In the genomic region with DNA sequence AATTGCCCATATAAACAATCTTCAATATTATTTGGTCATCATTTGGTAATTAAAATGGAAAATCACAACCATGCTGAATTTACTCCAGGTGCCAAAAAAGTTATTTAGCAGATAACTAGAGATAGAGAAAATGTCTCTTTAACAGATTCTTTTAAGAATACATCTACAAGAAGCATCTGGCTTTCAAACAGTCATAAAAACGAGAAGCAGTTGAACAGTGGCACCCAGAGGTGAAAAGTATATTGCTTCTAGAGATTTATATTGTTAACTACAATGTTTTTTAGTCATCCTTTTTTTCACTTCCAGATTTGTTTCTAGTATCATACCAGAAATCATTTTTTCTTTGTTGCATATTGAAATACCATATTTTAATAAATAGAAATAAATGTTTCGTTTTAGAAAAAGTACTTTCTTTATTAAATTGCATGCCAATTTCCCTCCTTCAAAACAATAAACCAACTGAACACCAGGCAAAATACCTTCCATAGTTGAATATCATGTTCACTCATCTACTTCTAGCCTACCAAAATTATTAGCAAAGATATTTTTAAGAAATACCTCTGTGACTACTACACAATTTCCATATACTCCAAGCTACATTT, we compare ENCODE assay signal across 8 cellular contexts.
DNase-seq lines count a peak whose midpoint lies in the region; ATAC-seq and TF ChIP-seq lines count a peak whose summit lies in the region.

No MANE protein-coding gene starts in this region.

- H2BK12ac ChIP-seq in neuronal stem cell (ENCODE audit: low read length), result no peak overlapping the region

- no peak for TF ChIP-seq POLR2A in suprapubic skin (IDR thresholded peaks at IDR 0.05)

- H3K4me1 ChIP-seq in iPS-20b (ENCODE audit: insufficient read depth, low read length) (peaks cover 7% of the 10 kb centered on the region; the same call in 1 of the 2 replicates), suprapubic skin (peaks cover 19% of the 10 kb centered on the region), neuronal stem cell (ENCODE audit: control insufficient read depth in 2 of 2, insufficient read depth in 1 of 2, low read depth in 1 of 2, low read length in 2 of 2) (peaks cover 2 to 4% of the 10 kb centered on the region in 2 donors)

- H3K27ac ChIP-seq in iPS-20b (ENCODE audit: low read length), result no peak overlapping the region
- no peak overlapping the region for H3K27ac ChIP-seq in suprapubic skin
- H3K27ac ChIP-seq in neuronal stem cell (replicated peaks; ENCODE audit: low read length), result no peak overlapping the region

- no peak overlapping the region for H3K14ac ChIP-seq in neuronal stem cell (ENCODE audit: low read length)

- H2BK15ac ChIP-seq in neuronal stem cell (ENCODE audit: low read length), result no peak overlapping the region

- H3K9me3 ChIP-seq in iPS-20b (ENCODE audit: insufficient read depth, low read depth, low read length) (no peaks in the 10 kb centered on the region), suprapubic skin (no peaks in the 10 kb centered on the region), neuronal stem cell (replicated peaks in 1 of 2; ENCODE audit: control insufficient read depth in 2 of 2, insufficient read depth in 1 of 2, low read depth in 1 of 2, low read length in 2 of 2) (no peaks in the 10 kb centered on the region)

- H3K9me3 Mint-ChIP-seq in activated T-helper 17 cell treated with anti-CD3 and anti-CD28 coated beads, Interleukin-2, amount 50 U/mL, for 72 hours, result no peaks in the 10 kb centered on the region

- H3K27me3 ChIP-seq in iPS-20b (ENCODE audit: insufficient read depth, low read length), result peaks cover 16% of the 10 kb centered on the region
- H3K27me3 ChIP-seq in suprapubic skin, result peaks cover 34% of the 10 kb centered on the region
- peaks cover 0 to 48% (median 10%) of the 10 kb centered on the region in 3 experiments for H3K27me3 ChIP-seq in neuronal stem cell (ENCODE audit: control insufficient read depth in 3 of 3, insufficient read depth in 3 of 3, low read depth in 1 of 3, low read length in 3 of 3)

- H3K36me3 Mint-ChIP-seq in activated T-helper 17 cell treated with anti-CD3 and anti-CD28 coated beads, Interleukin-2, amount 50 U/mL, for 72 hours (ENCODE audit: low read depth), result no peaks in the 10 kb centered on the region

- ATAC-seq in HG02981 (IDR thresholded peaks at IDR 0.05; ENCODE audit: unreplicated experiment), result peak; percentile 61
- ATAC-seq in activated T-helper 17 cell treated with anti-CD3 and anti-CD28 coated beads, Interleukin-2, amount 50 U/mL, for 72 hours (replicated peaks), result peak; percentile 53

- H3K27me3 Mint-ChIP-seq in activated T-helper 17 cell treated with anti-CD3 and anti-CD28 coated beads, Interleukin-2, amount 50 U/mL, for 72 hours, result peaks cover 30% of the 10 kb centered on the region

- no peak overlapping the region for H3K4ac ChIP-seq in neuronal stem cell (ENCODE audit: low read length)

- no peak overlapping the region for H3K4me2 ChIP-seq in neuronal stem cell (ENCODE audit: insufficient read depth, low read length, poor library complexity, severe bottlenecking)

- no peak overlapping the region for H4K91ac ChIP-seq in neuronal stem cell (ENCODE audit: low read depth, low read length, poor library complexity)

- TF ChIP-seq EP300 in suprapubic skin (IDR thresholded peaks at IDR 0.05), result no peak

- H3K27ac Mint-ChIP-seq in activated T-helper 17 cell treated with anti-CD3 and anti-CD28 coated beads, Interleukin-2, amount 50 U/mL, for 72 hours, result no peak overlapping the region

- H2AK5ac ChIP-seq in neuronal stem cell (ENCODE audit: low read depth, low read length), result no peak overlapping the region

- no peak overlapping the region for H3K23ac ChIP-seq in neuronal stem cell (ENCODE audit: low read depth, low read length, poor library complexity)

- H3K18ac ChIP-seq in neuronal stem cell (ENCODE audit: low read length), result no peak overlapping the region

- H2AFZ ChIP-seq in neuronal stem cell (ENCODE audit: low read length), result no peak overlapping the region

- TF ChIP-seq CTCF in GM10266 (IDR thresholded peaks at IDR 0.05; ENCODE audit: control insufficient read depth, insufficient read depth, low read depth, missing control alignments) (peak; percentile 61), suprapubic skin (IDR thresholded peaks at IDR 0.05) (peak; percentile 25 to 64)

- no peak overlapping the region for H4K8ac ChIP-seq in neuronal stem cell (ENCODE audit: low read depth, low read length)

- H3K4me3 Mint-ChIP-seq in activated T-helper 17 cell treated with anti-CD3 and anti-CD28 coated beads, Interleukin-2, amount 50 U/mL, for 72 hours, result peak overlapping the region; percentile 89

- H2BK5ac ChIP-seq in neuronal stem cell (ENCODE audit: low read length), result no peak overlapping the region

- H2BK120ac ChIP-seq in neuronal stem cell (ENCODE audit: low read depth, low read length), result no peak overlapping the region

- H3K4me1 Mint-ChIP-seq in activated T-helper 17 cell treated with anti-CD3 and anti-CD28 coated beads, Interleukin-2, amount 50 U/mL, for 72 hours, result peaks cover 7% of the 10 kb centered on the region

- no peak overlapping the region for H3K9ac ChIP-seq in iPS-20b (ENCODE audit: low read depth, low read length)
- no peak overlapping the region for H3K9ac ChIP-seq in neuronal stem cell (ENCODE audit: low read depth, low read length, poor library complexity)

- DNase-seq in AG08396 (ENCODE audit: low spot score), result peak; percentile 26
- peak; percentile 43 for DNase-seq in GM10266 (ENCODE audit: extremely low spot score)
- DNase-seq in NCI-H2196 (lab: John Stamatoyannopoulos, UW; ENCODE audit: unreplicated experiment), result peak; percentile 59
- no peak for DNase-seq in suprapubic skin (ENCODE audit: low spot score in 2 of 2)
- DNase-seq in neuronal stem cell (ENCODE audit: low spot score), result no peak

- peak overlapping the region; percentile 76; the same call in 1 of the 2 replicates for H3K4me3 ChIP-seq in iPS-20b (ENCODE audit: low read length)
- H3K4me3 ChIP-seq in suprapubic skin, result no peak overlapping the region
- no peak overlapping the region for H3K4me3 ChIP-seq in neuronal stem cell (ENCODE audit: low read length in 2 of 2)

- H3K79me1 ChIP-seq in neuronal stem cell (ENCODE audit: low read depth, low read length), result no peaks in the 10 kb centered on the region

- H3K36me3 ChIP-seq in iPS-20b (ENCODE audit: insufficient read depth, low read depth, low read length) (no peaks in the 10 kb centered on the region), suprapubic skin (no peaks in the 10 kb centered on the region), neuronal stem cell (replicated peaks in 1 of 2; ENCODE audit: control insufficient read depth in 2 of 2, insufficient read depth in 2 of 2, low read length in 2 of 2) (no peaks in the 10 kb centered on the region)

- 0% methylated on average over 2 of the region's 2 CpGs for WGBS in suprapubic skin
- WGBS in neuronal stem cell (ENCODE audit: extremely low coverage in 2 of 2, insufficient read length in 2 of 2, insufficient replicate concordance in 1 of 2), 2 donors, result no CpG with 5 or more reads among the region's 2 CpGs

Comparison
In these comparisons a context has a peak if more than half of its experiments do, and no peak if none do; other contexts are left out.
1. DNase-seq: peak in AG08396 (single experiment), GM10266 (single experiment) and NCI-H2196 (single experiment); none in suprapubic skin (0 of 2) and neuronal stem cell (single experiment).